ENCODE assay signal across 35 cellular contexts in genomic region chr11:424232-424631, GRCh38. TPM values are rescaled to one million over a fixed set of nuclear protein-coding genes. Genes with fewer than 3 reads are reported as not detected.
"Had no signal": no experiment of that assay in that cellular context is flagged by ENCODE, and none has a peak within 500 bp of the region (broad histone marks: within the 10 kb centered on the region; RNA-seq: fewer than 3 reads in every experiment).

No MANE protein-coding gene starts in this region.

- H3K4me1 ChIP-seq: Peyer's patch, SJSA1 had no signal

- H3K9me3 ChIP-seq: Peyer's patch, SJSA1, SK-N-SH had no signal

- H3K4me1 Mint-ChIP-seq: activated B cell treated with CpG ODN at 0.5 μM for 24 hours; activated naive CD8-positive, alpha-beta T cell treated with anti-CD3 and anti-CD28 coated beads for 36 hours had no signal

- H3K9me3 Mint-ChIP-seq: activated CD4-positive, alpha-beta memory T cell treated with anti-CD3 and anti-CD28 coated beads for 36 hours; activated naive CD8-positive, alpha-beta T cell treated with anti-CD3 and anti-CD28 coated beads for 36 hours; activated T-helper 17 cell treated with anti-CD3 and anti-CD28 coated beads, Interleukin-2, amount 50 U/mL, for 72 hours; T-helper 1 cell treated with Interleukin-12 subunit alpha and Interleukin-12 subunit beta and Interleukin-4 antibody, amounts not matched to agents 30 μg/mL and 1 μg/mL, for 36 hours; T-helper 2 cell treated with Interferon-gamma antibody and Interleukin-4, amounts not matched to agents 5 μg/mL and 100 μg/mL, for 36 hours had no signal

- ATAC-seq: activated T-helper 17 cell treated with anti-CD3 and anti-CD28 coated beads, Interleukin-2, amount 50 U/mL, for 72 hours; PC-3 had no signal

- H3K27me3 Mint-ChIP-seq: activated B cell treated with CpG ODN at 0.5 μM for 24 hours; activated CD4-positive, alpha-beta memory T cell treated with anti-CD3 and anti-CD28 coated beads for 36 hours; activated naive CD8-positive, alpha-beta T cell treated with anti-CD3 and anti-CD28 coated beads for 36 hours; activated T-helper 17 cell treated with anti-CD3 and anti-CD28 coated beads, Interleukin-2, amount 50 U/mL, for 72 hours had no signal

- H3K36me3 ChIP-seq: brain microvascular endothelial cell, SJSA1 had no signal

- H3K4me2 ChIP-seq: SK-N-SH had no signal

- H3K4me3 ChIP-seq: Peyer's patch, SJSA1 had no signal

- H3K27ac ChIP-seq: brain microvascular endothelial cell, Peyer's patch, SJSA1, VCaP had no signal

- H3K27ac Mint-ChIP-seq: activated B cell treated with CpG ODN at 0.5 μM for 24 hours; activated CD4-positive, alpha-beta memory T cell treated with anti-CD3 and anti-CD28 coated beads for 36 hours; activated naive CD8-positive, alpha-beta T cell treated with anti-CD3 and anti-CD28 coated beads for 36 hours; activated T-helper 17 cell treated with anti-CD3 and anti-CD28 coated beads, Interleukin-2, amount 50 U/mL, for 72 hours; T-helper 1 cell treated with Interleukin-12 subunit alpha and Interleukin-12 subunit beta and Interleukin-4 antibody, amounts not matched to agents 30 μg/mL and 1 μg/mL, for 36 hours; T-helper 2 cell treated with Interferon-gamma antibody and Interleukin-4, amounts not matched to agents 5 μg/mL and 100 μg/mL, for 36 hours had no signal

- DNase-seq: activated B cell treated with CpG ODN at 0.5 μM for 24 hours; activated CD4-positive, alpha-beta memory T cell treated with anti-CD3 and anti-CD28 coated beads for 36 hours; activated CD4-positive, alpha-beta T cell treated with anti-CD3 and anti-CD28 coated beads for 4 hours; activated CD4-positive, alpha-beta T cell treated with anti-CD3 and anti-CD28 coated beads, Interleukin-2, amount 50 U/mL, for 1 hour; activated CD4-positive, CD25-positive, alpha-beta regulatory T cell treated with anti-CD3 and anti-CD28 coated beads, Interleukin-2, amount 50 U/mL, for 72 hours; activated CD8-positive, alpha-beta memory T cell treated with anti-CD3 and anti-CD28 coated beads, Interleukin-2, amount 50 U/mL, for 4 hours; activated effector memory CD4-positive, alpha-beta T cell treated with anti-CD3 and anti-CD28 coated beads, Interleukin-2, amount 50 U/mL, for 16 hours; activated naive CD4-positive, alpha-beta T cell; activated naive CD4-positive, alpha-beta T cell treated with anti-CD3 and anti-CD28 coated beads, Interleukin-2, amount 50 U/mL, for 16 hours; activated naive CD8-positive, alpha-beta T cell treated with anti-CD3 and anti-CD28 coated beads for 36 hours; activated T-cell treated with anti-CD3 and anti-CD28 coated beads, Interleukin-2, amount 50 U/mL, for 48 hours; amniotic stem cell; brain microvascular endothelial cell; central memory CD4-positive, alpha-beta T cell; NCI-H1092 treated with DMSO at 0.1 percent for 48 hours; NCI-H1417; NCI-H146; NCI-H187; NCI-H2029 treated with DMSO at 0.1 percent for 48 hours; NCI-H2107; NCI-H2171; NCI-H510A; NCI-H526; NCI-H748 treated with DMSO at 0.1 percent for 48 hours; NK-92 treated with Interleukin-12 subunit alpha and Interleukin-12 subunit beta, amount 100 ng/mL, for 24 hours; PC-3; Peyer's patch; RPMI8226; SHP77 treated with DMSO at 0.1 percent for 48 hours; SK-N-SH had no signal

- H3K4me3 Mint-ChIP-seq: activated B cell treated with CpG ODN at 0.5 μM for 24 hours; activated CD4-positive, alpha-beta memory T cell treated with anti-CD3 and anti-CD28 coated beads for 36 hours; activated naive CD8-positive, alpha-beta T cell treated with anti-CD3 and anti-CD28 coated beads for 36 hours; activated T-helper 17 cell treated with anti-CD3 and anti-CD28 coated beads, Interleukin-2, amount 50 U/mL, for 72 hours; T-helper 1 cell treated with Interleukin-12 subunit alpha and Interleukin-12 subunit beta and Interleukin-4 antibody, amounts not matched to agents 30 μg/mL and 1 μg/mL, for 36 hours; T-helper 2 cell treated with Interferon-gamma antibody and Interleukin-4, amounts not matched to agents 5 μg/mL and 100 μg/mL, for 36 hours had no signal

- H3K9ac ChIP-seq: SK-N-SH had no signal

- H3K27me3 ChIP-seq: Peyer's patch, SJSA1 had no signal

RNA-seq across cellular contexts. Expression of gene ANO9, which starts 17.6 kb away (rescaled TPM):
- total RNA-seq: SJSA1 had no signal

RNA-seq across cellular contexts. Expression of gene PKP3, which starts 30.2 kb away (rescaled TPM):
- total RNA-seq: activated naive CD8-positive, alpha-beta T cell treated with anti-CD3 and anti-CD28 coated beads for 36 hours; activated T-helper 17 cell treated with anti-CD3 and anti-CD28 coated beads, Interleukin-2, amount 50 U/mL, for 72 hours had no signal

RNA-seq across cellular contexts. Expression of gene B4GALNT4, which starts 54.9 kb away (rescaled TPM):
- total RNA-seq: activated B cell treated with CpG ODN at 0.5 μM for 24 hours, SJSA1 had no signal
